8 cellular contexts compared by ENCODE assay signal in the genomic region with DNA sequence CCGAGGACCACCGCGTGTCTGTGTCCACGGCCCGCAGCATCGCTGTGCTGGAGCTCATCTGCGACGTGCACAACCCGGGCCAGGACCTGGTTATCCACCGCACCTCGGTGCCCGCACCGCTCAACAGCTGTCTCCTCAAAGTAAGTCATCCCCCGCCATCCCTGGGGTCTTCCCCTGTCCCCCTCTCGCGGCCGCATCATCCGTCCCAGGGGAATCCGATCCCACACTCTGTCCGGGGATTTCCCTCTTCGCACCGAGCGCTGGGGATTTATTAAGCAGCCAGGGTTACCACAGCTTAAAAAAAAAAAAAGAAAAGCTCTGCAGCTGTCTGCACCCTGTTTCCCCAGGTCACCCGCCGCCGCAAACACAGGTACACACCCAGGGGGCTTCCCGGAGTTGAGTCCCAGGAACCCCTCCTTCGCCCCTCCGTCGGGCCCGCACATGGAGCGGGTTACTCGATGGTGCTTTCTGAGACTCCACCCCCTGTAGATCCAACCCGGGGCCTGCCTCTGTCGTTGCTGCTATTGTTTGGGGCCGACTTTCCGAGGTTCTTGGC. TPM values are rescaled to one million over a fixed set of nuclear protein-coding genes. Genes with fewer than 3 reads are reported as not detected.
DNase-seq lines count a peak whose midpoint lies in the region; ATAC-seq lines count a peak whose summit lies in the region.

No MANE protein-coding gene starts in this region.

- peaks cover 4% of the 10 kb centered on the region for H3K9me3 ChIP-seq in mesodermal cell (ENCODE audit: control insufficient read depth, low read length)

- peaks cover 52% of the 10 kb centered on the region for H3K4me1 Mint-ChIP-seq in activated CD4-positive, alpha-beta T cell treated with anti-CD3 and anti-CD28 coated beads for 36 hours
- peaks cover 34% of the 10 kb centered on the region for H3K4me1 Mint-ChIP-seq in dendritic cell treated with granulocyte-macrophage colony-stimulating factor and Interleukin-4, amounts not matched to agents 40 ng/mL and 50 ng/mL, for 4 days (ENCODE audit: low read depth)

- peak overlapping the region; percentile 98 for H3K27ac ChIP-seq in mesodermal cell (ENCODE audit: low read depth, low read length, severe bottlenecking)

- peaks cover 42% of the 10 kb centered on the region for H3K36me3 ChIP-seq in mesodermal cell (ENCODE audit: control insufficient read depth, insufficient read depth, low read length)

- H3K27me3 Mint-ChIP-seq in activated CD4-positive, alpha-beta T cell treated with anti-CD3 and anti-CD28 coated beads for 36 hours: no peaks in the 10 kb centered on the region
- H3K27me3 Mint-ChIP-seq in dendritic cell treated with granulocyte-macrophage colony-stimulating factor and Interleukin-4, amounts not matched to agents 40 ng/mL and 50 ng/mL, for 4 days: no peaks in the 10 kb centered on the region

- peaks cover 24% of the 10 kb centered on the region for H3K36me3 Mint-ChIP-seq in activated CD4-positive, alpha-beta T cell treated with anti-CD3 and anti-CD28 coated beads for 36 hours (ENCODE audit: low read depth)
- H3K36me3 Mint-ChIP-seq in dendritic cell treated with granulocyte-macrophage colony-stimulating factor and Interleukin-4, amounts not matched to agents 40 ng/mL and 50 ng/mL, for 4 days (ENCODE audit: low read depth): peaks cover 19% of the 10 kb centered on the region

- POLR2A ChIA-PET in activated CD4-positive, alpha-beta T cell treated with anti-CD3 and anti-CD28 coated beads for 36 hours (lab: Charles Lee): no interaction called here

- peak; percentile 28 for ATAC-seq in GM21515 (IDR thresholded peaks at IDR 0.05; ENCODE audit: unreplicated experiment)
- peak; percentile 24 for ATAC-seq in activated CD4-positive, alpha-beta T cell treated with anti-CD3 and anti-CD28 coated beads for 36 hours
- no peak for ATAC-seq in GM18519 (IDR thresholded peaks at IDR 0.05; ENCODE audit: low FRiP score, unreplicated experiment)

- in situ Hi-C loops in Caki2 (cut with HindIII; ENCODE audit: low pct_unique_long_range_greater_than_20kb, low sequenced_read_pairs): no loop called here

- peak overlapping the region; percentile 90 for H3K27ac Mint-ChIP-seq in activated CD4-positive, alpha-beta T cell treated with anti-CD3 and anti-CD28 coated beads for 36 hours
- H3K27ac Mint-ChIP-seq in dendritic cell treated with granulocyte-macrophage colony-stimulating factor and Interleukin-4, amounts not matched to agents 40 ng/mL and 50 ng/mL, for 4 days: peak overlapping the region; percentile 97

- peak overlapping the region; percentile 97 for H3K4me3 ChIP-seq in Jurkat, Clone E6-1 (ENCODE audit: low read length)
- H3K4me3 ChIP-seq in mesodermal cell (ENCODE audit: extremely low read depth, insufficient read depth, low read length, poor library complexity, severe bottlenecking): peak overlapping the region; percentile 90

- intact Hi-C loops in activated CD4-positive, alpha-beta T cell treated with anti-CD3 and anti-CD28 coated beads for 36 hours (cut with DNase I, micrococcal nuclease): loop anchor here (1.0 to 10.0 kb wide), 14 partner anchors 9 to 1544 kb away; partner anchors contain the start of genes TTF1 (in 2 of the 2), AK8 (in 1 of the 2), GTF3C5 (in 1 of the 2) and MED27 (in 1 of the 2)
- intact Hi-C loops in dendritic cell treated with granulocyte-macrophage colony-stimulating factor and Interleukin-4, amounts not matched to agents 40 ng/mL and 50 ng/mL, for 4 days (cut with micrococcal nuclease): no loop called here

- H3K4me1 ChIP-seq in mesodermal cell (ENCODE audit: control insufficient read depth, insufficient read depth, low read length, poor library complexity, severe bottlenecking): no peaks in the 10 kb centered on the region

- peak overlapping the region; percentile 89 for H3K4me3 Mint-ChIP-seq in activated CD4-positive, alpha-beta T cell treated with anti-CD3 and anti-CD28 coated beads for 36 hours
- H3K4me3 Mint-ChIP-seq in dendritic cell treated with granulocyte-macrophage colony-stimulating factor and Interleukin-4, amounts not matched to agents 40 ng/mL and 50 ng/mL, for 4 days: peak overlapping the region; percentile 96

- CTCF ChIA-PET in activated CD4-positive, alpha-beta T cell treated with anti-CD3 and anti-CD28 coated beads for 36 hours (lab: Charles Lee): interaction anchor here (0.6 to 1.1 kb wide), 5 partner anchors 9 to 1005 kb away, joined by 3 to 4 read pairs (median 3); no protein-coding TSS in a partner anchor

- DNase-seq in Caki2 (ENCODE audit: low read depth): peak; percentile 53
- DNase-seq in Jurkat, Clone E6-1 (ENCODE audit: low read depth, low spot score): no peak
- peak; percentile 68 for DNase-seq in activated CD4-positive, alpha-beta T cell treated with anti-CD3 and anti-CD28 coated beads for 36 hours
- peak; percentile 6 for DNase-seq in stimulated activated CD8-positive, alpha-beta memory T cell treated with anti-CD3 and anti-CD28 coated beads, Interleukin-7, amount 100 ng/mL, for 24 hours (ENCODE audit: low read depth)

- H3K9me3 Mint-ChIP-seq in activated CD4-positive, alpha-beta T cell treated with anti-CD3 and anti-CD28 coated beads for 36 hours (ENCODE audit: low read depth): no peaks in the 10 kb centered on the region
- H3K9me3 Mint-ChIP-seq in dendritic cell treated with granulocyte-macrophage colony-stimulating factor and Interleukin-4, amounts not matched to agents 40 ng/mL and 50 ng/mL, for 4 days: no peaks in the 10 kb centered on the region

- WGBS in mesodermal cell (ENCODE audit: insufficient coverage in 2 of 2), 2 experiments: 0% methylated on average over 22 to 36 of the region's 37 CpGs

RNA-seq across cellular contexts. Expression of gene GTF3C4, which starts 0.6 kb away (rescaled TPM):
- total RNA-seq in Caki2 (2014; rRNA removed; shearing (Covaris generic); ENCODE audit: low replicate concordance): 8.2 and 13.5 TPM in 2 replicates
- 10.6 TPM for polyA plus RNA-seq in Jurkat, Clone E6-1 (2012; ENCODE audit: insufficient read depth, insufficient read length)
- total RNA-seq in activated CD4-positive, alpha-beta T cell treated with anti-CD3 and anti-CD28 coated beads for 36 hours: 10 to 100 TPM; 14.3 to 15.0 TPM
- 18.2 TPM for polyA plus RNA-seq in mesodermal cell (2013, experiment 1 of 2)
- 16.8 TPM for polyA plus RNA-seq in mesodermal cell (2013, experiment 2 of 2)

RNA-seq across cellular contexts. Expression of gene DDX31, which starts 1.1 kb away (rescaled TPM):
- 3.9 and 14.2 TPM in 2 replicates for total RNA-seq in Caki2 (2014; rRNA removed; shearing (Covaris generic); ENCODE audit: low replicate concordance)
- polyA plus RNA-seq in Jurkat, Clone E6-1 (2012; ENCODE audit: insufficient read depth, insufficient read length): 21.6 TPM
- total RNA-seq in activated CD4-positive, alpha-beta T cell treated with anti-CD3 and anti-CD28 coated beads for 36 hours: 10 to 100 TPM; 20.9 to 21.0 TPM
- 14.7 TPM for polyA plus RNA-seq in mesodermal cell (2013, experiment 1 of 2)
- 12.7 TPM for polyA plus RNA-seq in mesodermal cell (2013, experiment 2 of 2)
